9 cellular contexts compared by ENCODE assay signal in genomic region chr1:205918955-205919746, GRCh38. TPM values are rescaled to one million over a fixed set of nuclear protein-coding genes. Genes with fewer than 3 reads are reported as not detected.
DNase-seq lines count a peak whose midpoint lies in the region; ATAC-seq and TF ChIP-seq lines count a peak whose summit lies in the region.
"Had no signal": no experiment of that assay in that cellular context is flagged by ENCODE, and none has a peak within 500 bp of the region (broad histone marks: within the 10 kb centered on the region; RNA-seq: fewer than 3 reads in every experiment).

No MANE protein-coding gene starts in this region.

- no peak overlapping the region for H2BK15ac ChIP-seq in neuronal stem cell (ENCODE audit: low read length)

- peak overlapping the region; percentile 74 for H3K18ac ChIP-seq in neuronal stem cell (ENCODE audit: low read length)

- H3K9ac ChIP-seq in neuronal stem cell (ENCODE audit: low read depth, low read length, poor library complexity), result peak overlapping the region; percentile 60

- no CpG with 5 or more reads among the region's 8 CpGs for WGBS in neuronal stem cell (ENCODE audit: extremely low coverage in 2 of 2, insufficient read length in 2 of 2, insufficient replicate concordance in 1 of 2), 2 donors
- WGBS in stomach, 5 donors, result 41 to 55% (median 54%) methylated on average over 8 of the region's 8 CpGs

- H3K14ac ChIP-seq in neuronal stem cell (ENCODE audit: low read length), result peak overlapping the region; percentile 14

- ATAC-seq in HG02588 (IDR thresholded peaks at IDR 0.05; ENCODE audit: unreplicated experiment), result no peak

- intact Hi-C loops in stomach (cut with DNase I; ENCODE audit: low total_unique reads), result loop anchor here (5.0 to 10.0 kb wide), 2 partner anchors 58 to 124 kb away; no protein-coding TSS in a partner anchor

- no peaks in the 10 kb centered on the region for H3K27me3 ChIP-seq in neuronal stem cell (ENCODE audit: control insufficient read depth in 3 of 3, insufficient read depth in 3 of 3, low read depth in 1 of 3, low read length in 3 of 3)
- H3K27me3 ChIP-seq in stomach, result peaks cover 0 to 8% (median 0%) of the 10 kb centered on the region in 3 donors

- TF ChIP-seq POLR2A in stomach (IDR thresholded peaks at IDR 0.05), result no peak

- no peaks in the 10 kb centered on the region for H3K79me1 ChIP-seq in neuronal stem cell (ENCODE audit: low read depth, low read length)

- H2BK5ac ChIP-seq in neuronal stem cell (ENCODE audit: low read length), result peak overlapping the region; percentile 42

- no peak overlapping the region for H2BK120ac ChIP-seq in neuronal stem cell (ENCODE audit: low read depth, low read length)

- DNase-seq in GM03348 (ENCODE audit: low spot score) (peak; percentile 87), LHCN-M2 (ENCODE audit: low read depth) (peak; percentile 77), RKO (ENCODE audit: low spot score) (peak; percentile 75), activated T-helper 1 cell treated with Interleukin-2 at 50 U/mL for 16 hours (ENCODE audit: low read depth) (peak; percentile 28), fibroblast of the aortic adventitia (ENCODE audit: low read depth) (peak; percentile 91), neuronal stem cell (ENCODE audit: low spot score) (peak; percentile 69), stomach (peak; percentile 85)

- no peak overlapping the region for H2BK12ac ChIP-seq in neuronal stem cell (ENCODE audit: low read length)

- peak; percentile 95 for TF ChIP-seq CTCF in fibroblast of the aortic adventitia (IDR thresholded peaks at IDR 0.05; ENCODE audit: insufficient read depth, low read length)
- peak in 6 of 7 experiments; percentile 77 to 97 (median 96) for TF ChIP-seq CTCF in stomach (IDR thresholded peaks at IDR 0.05)

- H3K4me1 ChIP-seq in neuronal stem cell (ENCODE audit: control insufficient read depth in 2 of 2, insufficient read depth in 1 of 2, low read depth in 1 of 2, low read length in 2 of 2) (peaks cover 0 to 2% of the 10 kb centered on the region in 2 donors), stomach (peaks cover 4 to 10% (median 7%) of the 10 kb centered on the region in 4 donors)

- H3K27ac ChIP-seq in neuronal stem cell (replicated peaks; ENCODE audit: low read length) (no peak overlapping the region), stomach (peak overlapping the region in 1 of 5 donors; percentile 38)

- H2AFZ ChIP-seq in neuronal stem cell (ENCODE audit: low read length), result no peak overlapping the region

- H4K91ac ChIP-seq in neuronal stem cell (ENCODE audit: low read depth, low read length, poor library complexity), result no peak overlapping the region

- no peak overlapping the region for H3K23ac ChIP-seq in neuronal stem cell (ENCODE audit: low read depth, low read length, poor library complexity)

- H3K4me3 ChIP-seq in fibroblast of the aortic adventitia (ENCODE audit: low read depth, low read length) (no peak overlapping the region), neuronal stem cell (ENCODE audit: low read length in 2 of 2) (no peak overlapping the region), stomach (no peak overlapping the region)

- H3K4ac ChIP-seq in neuronal stem cell (ENCODE audit: low read length), result no peak overlapping the region

- H3K36me3 ChIP-seq in neuronal stem cell (replicated peaks in 1 of 2; ENCODE audit: control insufficient read depth in 2 of 2, insufficient read depth in 2 of 2, low read length in 2 of 2), result no peaks in the 10 kb centered on the region
- no peaks in the 10 kb centered on the region for H3K36me3 ChIP-seq in stomach

- H3K9me3 ChIP-seq in neuronal stem cell (replicated peaks in 1 of 2; ENCODE audit: control insufficient read depth in 2 of 2, insufficient read depth in 1 of 2, low read depth in 1 of 2, low read length in 2 of 2) (no peaks in the 10 kb centered on the region), stomach (no peaks in the 10 kb centered on the region)

- peak overlapping the region; percentile 47 for H2AK5ac ChIP-seq in neuronal stem cell (ENCODE audit: low read depth, low read length)

- no peak overlapping the region for H3K4me2 ChIP-seq in neuronal stem cell (ENCODE audit: insufficient read depth, low read length, poor library complexity, severe bottlenecking)

- no peak for TF ChIP-seq EP300 in stomach (IDR thresholded peaks at IDR 0.05)

- no peak overlapping the region for H4K8ac ChIP-seq in neuronal stem cell (ENCODE audit: low read depth, low read length)

RNA-seq across cellular contexts. Expression of gene SLC26A9, which starts 24.1 kb away (rescaled TPM):
- total RNA-seq in LHCN-M2 (2014; rRNA removed) (not detected in 2 replicates), fibroblast of the aortic adventitia (ENCODE audit: low replicate concordance) (not detected in 2 replicates), stomach (10 to 100 TPM in 4 of 5 donors, not detected in 1; 30.0 to 63.0 (median 36.4) TPM)
- polyA plus RNA-seq in LHCN-M2 (2012), result not detected
- 0.03 TPM for polyA plus RNA-seq in neuronal stem cell (2013, experiment 1 of 2)
- polyA plus RNA-seq in neuronal stem cell (2013, experiment 2 of 2), result 0.03 TPM
- polyA plus RNA-seq in stomach, result 10 to 100 TPM in 1 of 3 donors, 1 to 10 TPM in 2; 7.9 to 13.3 (median 9.2) TPM
- total RNA-seq: mononuclear cell had no signal

Comparison
In these comparisons a context has a peak if more than half of its experiments do, and no peak if none do; other contexts are left out.
1. DNase-seq: peak in every context shown above with its lines; median percentile 91 in fibroblast of the aortic adventitia; 87 in GM03348; 85 in stomach; 77 in LHCN-M2; 75 in RKO; 69 in neuronal stem cell; 28 in activated T-helper 1 cell treated with Interleukin-2 at 50 U/mL for 16 hours.